ENCODE assay signal across 1 cellular context in the genomic region with DNA sequence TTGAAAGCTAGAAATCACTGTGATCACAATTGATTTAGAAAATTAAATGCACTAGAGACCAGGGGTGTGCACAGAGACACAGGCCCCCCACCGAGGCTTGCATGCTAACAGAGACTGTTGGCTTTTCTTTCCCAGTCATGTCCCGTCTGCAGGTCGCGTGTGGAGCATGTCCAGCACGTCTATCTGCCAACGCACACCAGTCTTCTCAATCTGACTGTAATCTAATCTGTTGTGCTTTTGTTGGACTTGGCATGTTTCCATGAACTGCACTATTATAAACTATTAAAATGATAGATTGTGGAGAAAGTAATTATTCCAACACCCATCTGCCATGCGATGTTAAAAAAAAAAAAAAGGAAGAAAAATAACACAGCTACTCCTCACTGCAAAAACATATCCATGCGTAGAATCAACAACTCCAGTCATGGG.
TF ChIP-seq lines count a peak whose summit lies in the region.

No MANE protein-coding gene starts in this region.

TF ChIP-seq in HEK293, 187 proteins besides CTCF, POLR2A, EP300 and RAD21 (continued from another document):
- TF ChIP-seq, protein P1, sequence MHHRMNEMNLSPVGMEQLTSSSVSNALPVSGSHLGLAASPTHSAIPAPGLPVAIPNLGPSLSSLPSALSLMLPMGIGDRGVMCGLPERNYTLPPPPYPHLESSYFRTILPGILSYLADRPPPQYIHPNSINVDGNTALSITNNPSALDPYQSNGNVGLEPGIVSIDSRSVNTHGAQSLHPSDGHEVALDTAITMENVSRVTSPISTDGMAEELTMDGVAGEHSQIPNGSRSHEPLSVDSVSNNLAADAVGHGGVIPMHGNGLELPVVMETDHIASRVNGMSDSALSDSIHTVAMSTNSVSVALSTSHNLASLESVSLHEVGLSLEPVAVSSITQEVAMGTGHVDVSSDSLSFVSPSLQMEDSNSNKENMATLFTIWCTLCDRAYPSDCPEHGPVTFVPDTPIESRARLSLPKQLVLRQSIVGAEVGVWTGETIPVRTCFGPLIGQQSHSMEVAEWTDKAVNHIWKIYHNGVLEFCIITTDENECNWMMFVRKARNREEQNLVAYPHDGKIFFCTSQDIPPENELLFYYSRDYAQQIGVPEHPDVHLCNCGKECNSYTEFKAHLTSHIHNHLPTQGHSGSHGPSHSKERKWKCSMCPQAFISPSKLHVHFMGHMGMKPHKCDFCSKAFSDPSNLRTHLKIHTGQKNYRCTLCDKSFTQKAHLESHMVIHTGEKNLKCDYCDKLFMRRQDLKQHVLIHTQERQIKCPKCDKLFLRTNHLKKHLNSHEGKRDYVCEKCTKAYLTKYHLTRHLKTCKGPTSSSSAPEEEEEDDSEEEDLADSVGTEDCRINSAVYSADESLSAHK (tag by site-specific recombination; IDR thresholded peaks at IDR 0.05) = peak; percentile 44; the same call in 1 of the 2 replicates
- TF ChIP-seq ZBTB17 (tag by site-specific recombination; IDR thresholded peaks at IDR 0.05) (peak; percentile 76), ZFHX2 (tag by site-specific recombination; conservative IDR thresholded peaks at IDR 0.05) (peak; percentile 70), ZBTB21 (tag by site-specific recombination; IDR thresholded peaks at IDR 0.05) (0 out of 2 replicates have a peak, but pooled peaks have one; percentile 28), ZSCAN30 (tag by site-specific recombination; IDR thresholded peaks at IDR 0.05) (peak; percentile 78; the same call in 1 of the 2 replicates), ZNF548 (tag by site-specific recombination; IDR thresholded peaks at IDR 0.05) (no peak), GLIS2 (tag by site-specific recombination; IDR thresholded peaks at IDR 0.05) (peak; percentile 54), ZNF121 (tag by site-specific recombination; IDR thresholded peaks at IDR 0.05) (peak; percentile 83), ZNF768 (tag by site-specific recombination; IDR thresholded peaks at IDR 0.05) (peak; percentile 64; the same call in 1 of the 2 replicates), ZNF335 (tag by site-specific recombination; conservative IDR thresholded peaks at IDR 0.05) (no peak), ZNF175 (tag by site-specific recombination; IDR thresholded peaks at IDR 0.05) (no peak), SCRT1 (tag by site-specific recombination; IDR thresholded peaks at IDR 0.05; ENCODE audit: borderline replicate concordance) (no peak), IKZF3 (tag by site-specific recombination; IDR thresholded peaks at IDR 0.05) (peak; percentile 95), ZNF114 (tag by site-specific recombination; IDR thresholded peaks at IDR 0.05) (no peak), MZF1 (tag by site-specific recombination; IDR thresholded peaks at IDR 0.05; ENCODE audit: borderline replicate concordance) (0 out of 2 replicates have a peak, but pooled peaks have one; percentile 29), KLF1 (tag by site-specific recombination; IDR thresholded peaks at IDR 0.05) (no peak), ZNF621 (tag by site-specific recombination; IDR thresholded peaks at IDR 0.05) (no peak), ZNF24 (tag by site-specific recombination; IDR thresholded peaks at IDR 0.05) (0 out of 2 replicates have a peak, but pooled peaks have one; percentile 53), ZFP3 (tag by site-specific recombination; IDR thresholded peaks at IDR 0.05; ENCODE audit: low read depth) (no peak), ZSCAN16 (tag by site-specific recombination; IDR thresholded peaks at IDR 0.05) (peak; percentile 61), KLF10 (tag by site-specific recombination; IDR thresholded peaks at IDR 0.05) (peak; percentile 55), OVOL3 (tag by site-specific recombination; IDR thresholded peaks at IDR 0.05) (0 out of 2 replicates have a peak, but pooled peaks have one; percentile 54), ZNF394 (tag by site-specific recombination; IDR thresholded peaks at IDR 0.05; ENCODE audit: borderline replicate concordance) (peak; percentile 93), GFI1B (tag by site-specific recombination; IDR thresholded peaks at IDR 0.05) (peak; percentile 89), KLF8 (tag by site-specific recombination; IDR thresholded peaks at IDR 0.05) (peak; percentile 77), SCRT2 (tag by site-specific recombination; IDR thresholded peaks at IDR 0.05) (no peak), ZNF501 (tag by site-specific recombination; IDR thresholded peaks at IDR 0.05) (peak; percentile 62; the same call in 1 of the 2 replicates), ZNF600 (tag by site-specific recombination; IDR thresholded peaks at IDR 0.05) (peak; percentile 63), ZNF530 (tag by site-specific recombination; IDR thresholded peaks at IDR 0.05; ENCODE audit: low read depth) (no peak), ZNF660 (tag by site-specific recombination; IDR thresholded peaks at IDR 0.05) (0 out of 2 replicates have a peak, but pooled peaks have one; percentile 14), HOXD13 (CRISPR knock-in tag; IDR thresholded peaks at IDR 0.05; ENCODE audit: borderline replicate concordance) (peak; percentile 56; the same call in 1 of the 2 replicates), TRIM28 (IDR thresholded peaks at IDR 0.05; ENCODE audit: borderline replicate concordance, low read length) (peak; percentile 60; the same call in 1 of the 2 replicates)
- TF ChIP-seq, protein P2, sequence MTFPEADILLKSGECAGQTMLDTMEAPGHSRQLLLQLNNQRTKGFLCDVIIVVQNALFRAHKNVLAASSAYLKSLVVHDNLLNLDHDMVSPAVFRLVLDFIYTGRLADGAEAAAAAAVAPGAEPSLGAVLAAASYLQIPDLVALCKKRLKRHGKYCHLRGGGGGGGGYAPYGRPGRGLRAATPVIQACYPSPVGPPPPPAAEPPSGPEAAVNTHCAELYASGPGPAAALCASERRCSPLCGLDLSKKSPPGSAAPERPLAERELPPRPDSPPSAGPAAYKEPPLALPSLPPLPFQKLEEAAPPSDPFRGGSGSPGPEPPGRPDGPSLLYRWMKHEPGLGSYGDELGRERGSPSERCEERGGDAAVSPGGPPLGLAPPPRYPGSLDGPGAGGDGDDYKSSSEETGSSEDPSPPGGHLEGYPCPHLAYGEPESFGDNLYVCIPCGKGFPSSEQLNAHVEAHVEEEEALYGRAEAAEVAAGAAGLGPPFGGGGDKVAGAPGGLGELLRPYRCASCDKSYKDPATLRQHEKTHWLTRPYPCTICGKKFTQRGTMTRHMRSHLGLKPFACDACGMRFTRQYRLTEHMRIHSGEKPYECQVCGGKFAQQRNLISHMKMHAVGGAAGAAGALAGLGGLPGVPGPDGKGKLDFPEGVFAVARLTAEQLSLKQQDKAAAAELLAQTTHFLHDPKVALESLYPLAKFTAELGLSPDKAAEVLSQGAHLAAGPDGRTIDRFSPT (tag by site-specific recombination; IDR thresholded peaks at IDR 0.05) = no peak
- TF ChIP-seq, protein P3, sequence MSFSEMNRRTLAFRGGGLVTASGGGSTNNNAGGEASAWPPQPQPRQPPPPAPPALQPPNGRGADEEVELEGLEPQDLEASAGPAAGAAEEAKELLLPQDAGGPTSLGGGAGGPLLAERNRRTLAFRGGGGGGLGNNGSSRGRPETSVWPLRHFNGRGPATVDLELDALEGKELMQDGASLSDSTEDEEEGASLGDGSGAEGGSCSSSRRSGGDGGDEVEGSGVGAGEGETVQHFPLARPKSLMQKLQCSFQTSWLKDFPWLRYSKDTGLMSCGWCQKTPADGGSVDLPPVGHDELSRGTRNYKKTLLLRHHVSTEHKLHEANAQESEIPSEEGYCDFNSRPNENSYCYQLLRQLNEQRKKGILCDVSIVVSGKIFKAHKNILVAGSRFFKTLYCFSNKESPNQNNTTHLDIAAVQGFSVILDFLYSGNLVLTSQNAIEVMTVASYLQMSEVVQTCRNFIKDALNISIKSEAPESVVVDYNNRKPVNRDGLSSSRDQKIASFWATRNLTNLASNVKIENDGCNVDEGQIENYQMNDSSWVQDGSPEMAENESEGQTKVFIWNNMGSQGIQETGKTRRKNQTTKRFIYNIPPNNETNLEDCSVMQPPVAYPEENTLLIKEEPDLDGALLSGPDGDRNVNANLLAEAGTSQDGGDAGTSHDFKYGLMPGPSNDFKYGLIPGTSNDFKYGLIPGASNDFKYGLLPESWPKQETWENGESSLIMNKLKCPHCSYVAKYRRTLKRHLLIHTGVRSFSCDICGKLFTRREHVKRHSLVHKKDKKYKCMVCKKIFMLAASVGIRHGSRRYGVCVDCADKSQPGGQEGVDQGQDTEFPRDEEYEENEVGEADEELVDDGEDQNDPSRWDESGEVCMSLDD (tag by site-specific recombination; IDR thresholded peaks at IDR 0.05) = 0 out of 2 replicates have a peak, but pooled peaks have one; percentile 25
- TF ChIP-seq, protein P4, sequence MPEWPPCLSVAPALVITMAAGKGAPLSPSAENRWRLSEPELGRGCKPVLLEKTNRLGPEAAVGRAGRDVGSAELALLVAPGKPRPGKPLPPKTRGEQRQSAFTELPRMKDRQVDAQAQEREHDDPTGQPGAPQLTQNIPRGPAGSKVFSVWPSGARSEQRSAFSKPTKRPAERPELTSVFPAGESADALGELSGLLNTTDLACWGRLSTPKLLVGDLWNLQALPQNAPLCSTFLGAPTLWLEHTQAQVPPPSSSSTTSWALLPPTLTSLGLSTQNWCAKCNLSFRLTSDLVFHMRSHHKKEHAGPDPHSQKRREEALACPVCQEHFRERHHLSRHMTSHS (tag by site-specific recombination; IDR thresholded peaks at IDR 0.05) = peak; percentile 44; the same call in 1 of the 2 replicates
- TF ChIP-seq, protein P5, sequence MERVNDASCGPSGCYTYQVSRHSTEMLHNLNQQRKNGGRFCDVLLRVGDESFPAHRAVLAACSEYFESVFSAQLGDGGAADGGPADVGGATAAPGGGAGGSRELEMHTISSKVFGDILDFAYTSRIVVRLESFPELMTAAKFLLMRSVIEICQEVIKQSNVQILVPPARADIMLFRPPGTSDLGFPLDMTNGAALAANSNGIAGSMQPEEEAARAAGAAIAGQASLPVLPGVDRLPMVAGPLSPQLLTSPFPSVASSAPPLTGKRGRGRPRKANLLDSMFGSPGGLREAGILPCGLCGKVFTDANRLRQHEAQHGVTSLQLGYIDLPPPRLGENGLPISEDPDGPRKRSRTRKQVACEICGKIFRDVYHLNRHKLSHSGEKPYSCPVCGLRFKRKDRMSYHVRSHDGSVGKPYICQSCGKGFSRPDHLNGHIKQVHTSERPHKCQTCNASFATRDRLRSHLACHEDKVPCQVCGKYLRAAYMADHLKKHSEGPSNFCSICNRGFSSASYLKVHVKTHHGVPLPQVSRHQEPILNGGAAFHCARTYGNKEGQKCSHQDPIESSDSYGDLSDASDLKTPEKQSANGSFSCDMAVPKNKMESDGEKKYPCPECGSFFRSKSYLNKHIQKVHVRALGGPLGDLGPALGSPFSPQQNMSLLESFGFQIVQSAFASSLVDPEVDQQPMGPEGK (tag by site-specific recombination; IDR thresholded peaks at IDR 0.05) = peak; percentile 70
- TF ChIP-seq, protein P6, sequence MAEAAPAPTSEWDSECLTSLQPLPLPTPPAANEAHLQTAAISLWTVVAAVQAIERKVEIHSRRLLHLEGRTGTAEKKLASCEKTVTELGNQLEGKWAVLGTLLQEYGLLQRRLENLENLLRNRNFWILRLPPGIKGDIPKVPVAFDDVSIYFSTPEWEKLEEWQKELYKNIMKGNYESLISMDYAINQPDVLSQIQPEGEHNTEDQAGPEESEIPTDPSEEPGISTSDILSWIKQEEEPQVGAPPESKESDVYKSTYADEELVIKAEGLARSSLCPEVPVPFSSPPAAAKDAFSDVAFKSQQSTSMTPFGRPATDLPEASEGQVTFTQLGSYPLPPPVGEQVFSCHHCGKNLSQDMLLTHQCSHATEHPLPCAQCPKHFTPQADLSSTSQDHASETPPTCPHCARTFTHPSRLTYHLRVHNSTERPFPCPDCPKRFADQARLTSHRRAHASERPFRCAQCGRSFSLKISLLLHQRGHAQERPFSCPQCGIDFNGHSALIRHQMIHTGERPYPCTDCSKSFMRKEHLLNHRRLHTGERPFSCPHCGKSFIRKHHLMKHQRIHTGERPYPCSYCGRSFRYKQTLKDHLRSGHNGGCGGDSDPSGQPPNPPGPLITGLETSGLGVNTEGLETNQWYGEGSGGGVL (tag by site-specific recombination; IDR thresholded peaks at IDR 0.05) = 0 out of 2 replicates have a peak, but pooled peaks have one; percentile 36
- TF ChIP-seq, protein P7, sequence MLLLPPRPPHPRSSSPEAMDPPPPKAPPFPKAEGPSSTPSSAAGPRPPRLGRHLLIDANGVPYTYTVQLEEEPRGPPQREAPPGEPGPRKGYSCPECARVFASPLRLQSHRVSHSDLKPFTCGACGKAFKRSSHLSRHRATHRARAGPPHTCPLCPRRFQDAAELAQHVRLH (tag by site-specific recombination; IDR thresholded peaks at IDR 0.05) = 0 out of 2 replicates have a peak, but pooled peaks have one; percentile 19
- TF ChIP-seq, protein P8, sequence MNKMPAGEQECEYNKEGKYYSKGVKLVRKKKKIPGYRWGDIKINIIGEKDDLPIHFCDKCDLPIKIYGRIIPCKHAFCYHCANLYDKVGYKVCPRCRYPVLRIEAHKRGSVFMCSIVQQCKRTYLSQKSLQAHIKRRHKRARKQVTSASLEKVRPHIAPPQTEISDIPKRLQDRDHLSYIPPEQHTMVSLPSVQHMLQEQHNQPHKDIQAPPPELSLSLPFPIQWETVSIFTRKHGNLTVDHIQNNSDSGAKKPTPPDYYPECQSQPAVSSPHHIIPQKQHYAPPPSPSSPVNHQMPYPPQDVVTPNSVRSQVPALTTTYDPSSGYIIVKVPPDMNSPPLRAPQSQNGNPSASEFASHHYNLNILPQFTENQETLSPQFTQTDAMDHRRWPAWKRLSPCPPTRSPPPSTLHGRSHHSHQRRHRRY (tag by site-specific recombination; IDR thresholded peaks at IDR 0.05) = 0 out of 2 replicates have a peak, but pooled peaks have one; percentile 63
